1 cellular context compared by ENCODE assay signal in genomic region chr15:66824374-66824773, GRCh38.
TF ChIP-seq lines count a peak whose summit lies in the region.

No MANE protein-coding gene starts in this region.

TF ChIP-seq in K562, 482 proteins besides CTCF, POLR2A, EP300 and RAD21 (continued from another document):
- TF ChIP-seq, protein P1, sequence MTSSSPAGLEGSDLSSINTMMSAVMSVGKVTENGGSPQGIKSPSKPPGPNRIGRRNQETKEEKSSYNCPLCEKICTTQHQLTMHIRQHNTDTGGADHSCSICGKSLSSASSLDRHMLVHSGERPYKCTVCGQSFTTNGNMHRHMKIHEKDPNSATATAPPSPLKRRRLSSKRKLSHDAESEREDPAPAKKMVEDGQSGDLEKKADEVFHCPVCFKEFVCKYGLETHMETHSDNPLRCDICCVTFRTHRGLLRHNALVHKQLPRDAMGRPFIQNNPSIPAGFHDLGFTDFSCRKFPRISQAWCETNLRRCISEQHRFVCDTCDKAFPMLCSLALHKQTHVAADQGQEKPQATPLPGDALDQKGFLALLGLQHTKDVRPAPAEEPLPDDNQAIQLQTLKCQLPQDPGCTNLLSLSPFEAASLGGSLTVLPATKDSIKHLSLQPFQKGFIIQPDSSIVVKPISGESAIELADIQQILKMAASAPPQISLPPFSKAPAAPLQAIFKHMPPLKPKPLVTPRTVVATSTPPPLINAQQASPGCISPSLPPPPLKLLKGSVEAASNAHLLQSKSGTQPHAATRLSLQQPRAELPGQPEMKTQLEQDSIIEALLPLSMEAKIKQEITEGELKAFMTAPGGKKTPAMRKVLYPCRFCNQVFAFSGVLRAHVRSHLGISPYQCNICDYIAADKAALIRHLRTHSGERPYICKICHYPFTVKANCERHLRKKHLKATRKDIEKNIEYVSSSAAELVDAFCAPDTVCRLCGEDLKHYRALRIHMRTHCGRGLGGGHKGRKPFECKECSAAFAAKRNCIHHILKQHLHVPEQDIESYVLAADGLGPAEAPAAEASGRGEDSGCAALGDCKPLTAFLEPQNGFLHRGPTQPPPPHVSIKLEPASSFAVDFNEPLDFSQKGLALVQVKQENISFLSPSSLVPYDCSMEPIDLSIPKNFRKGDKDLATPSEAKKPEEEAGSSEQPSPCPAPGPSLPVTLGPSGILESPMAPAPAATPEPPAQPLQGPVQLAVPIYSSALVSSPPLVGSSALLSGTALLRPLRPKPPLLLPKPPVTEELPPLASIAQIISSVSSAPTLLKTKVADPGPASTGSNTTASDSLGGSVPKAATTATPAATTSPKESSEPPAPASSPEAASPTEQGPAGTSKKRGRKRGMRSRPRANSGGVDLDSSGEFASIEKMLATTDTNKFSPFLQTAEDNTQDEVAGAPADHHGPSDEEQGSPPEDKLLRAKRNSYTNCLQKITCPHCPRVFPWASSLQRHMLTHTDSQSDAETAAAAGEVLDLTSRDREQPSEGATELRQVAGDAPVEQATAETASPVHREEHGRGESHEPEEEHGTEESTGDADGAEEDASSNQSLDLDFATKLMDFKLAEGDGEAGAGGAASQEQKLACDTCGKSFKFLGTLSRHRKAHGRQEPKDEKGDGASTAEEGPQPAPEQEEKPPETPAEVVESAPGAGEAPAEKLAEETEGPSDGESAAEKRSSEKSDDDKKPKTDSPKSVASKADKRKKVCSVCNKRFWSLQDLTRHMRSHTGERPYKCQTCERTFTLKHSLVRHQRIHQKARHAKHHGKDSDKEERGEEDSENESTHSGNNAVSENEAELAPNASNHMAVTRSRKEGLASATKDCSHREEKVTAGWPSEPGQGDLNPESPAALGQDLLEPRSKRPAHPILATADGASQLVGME (CRISPR knock-in tag; IDR thresholded peaks at IDR 0.05) = no peak
- no peak for TF ChIP-seq ELF2 (CRISPR knock-in tag; IDR thresholded peaks at IDR 0.05)
- no peak for TF ChIP-seq NONO (IDR thresholded peaks at IDR 0.05; ENCODE audit: low read depth in 2 of 2, low read length in 1 of 2)
- TF ChIP-seq, protein P2, sequence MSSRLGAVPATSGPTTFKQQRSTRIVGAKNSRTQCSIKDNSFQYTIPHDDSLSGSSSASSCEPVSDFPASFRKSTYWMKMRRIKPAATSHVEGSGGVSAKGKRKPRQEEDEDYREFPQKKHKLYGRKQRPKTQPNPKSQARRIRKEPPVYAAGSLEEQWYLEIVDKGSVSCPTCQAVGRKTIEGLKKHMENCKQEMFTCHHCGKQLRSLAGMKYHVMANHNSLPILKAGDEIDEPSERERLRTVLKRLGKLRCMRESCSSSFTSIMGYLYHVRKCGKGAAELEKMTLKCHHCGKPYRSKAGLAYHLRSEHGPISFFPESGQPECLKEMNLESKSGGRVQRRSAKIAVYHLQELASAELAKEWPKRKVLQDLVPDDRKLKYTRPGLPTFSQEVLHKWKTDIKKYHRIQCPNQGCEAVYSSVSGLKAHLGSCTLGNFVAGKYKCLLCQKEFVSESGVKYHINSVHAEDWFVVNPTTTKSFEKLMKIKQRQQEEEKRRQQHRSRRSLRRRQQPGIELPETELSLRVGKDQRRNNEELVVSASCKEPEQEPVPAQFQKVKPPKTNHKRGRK (tag; IDR thresholded peaks at IDR 0.05) = no peak
- no peak for TF ChIP-seq HIVEP1 (CRISPR knock-in tag; IDR thresholded peaks at IDR 0.05)
